ENCODE assay signal across 12 cellular contexts in the genomic region with DNA sequence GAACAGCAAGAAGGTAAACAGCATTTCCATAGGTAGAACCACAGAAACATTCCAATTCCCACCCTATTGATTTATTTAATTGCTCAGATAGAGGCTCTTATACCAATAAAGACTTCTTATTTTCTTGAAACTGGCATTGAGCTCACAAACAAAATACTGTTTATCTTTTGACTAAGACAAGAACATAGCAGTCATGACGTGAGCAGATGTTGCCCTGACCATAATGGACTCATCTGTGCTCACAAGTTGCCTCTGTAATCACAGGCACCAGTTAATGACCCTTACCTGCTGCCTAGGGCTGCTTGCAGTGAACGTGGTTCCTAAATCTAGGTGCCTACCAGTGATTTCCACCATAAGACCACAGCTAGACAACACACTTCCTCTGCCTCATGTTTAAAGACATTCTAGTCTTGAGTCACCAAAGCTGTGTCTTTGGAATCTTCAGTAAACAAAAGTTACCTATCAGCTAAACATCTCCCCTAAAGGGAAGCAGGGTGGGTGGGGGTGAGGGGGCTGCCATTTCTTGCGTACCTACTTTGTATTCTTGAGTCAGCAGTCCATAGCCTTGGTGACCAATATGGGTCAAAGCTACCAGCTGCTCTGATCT. TPM values are rescaled to one million over a fixed set of nuclear protein-coding genes. Genes with fewer than 3 reads are reported as not detected.
DNase-seq lines count a peak whose midpoint lies in the region; ATAC-seq and TF ChIP-seq lines count a peak whose summit lies in the region.
"Had no signal": no experiment of that assay in that cellular context is flagged by ENCODE, and none has a peak within 500 bp of the region (broad histone marks: within the 10 kb centered on the region; RNA-seq: fewer than 3 reads in every experiment).

No MANE protein-coding gene starts in this region.

- no peak overlapping the region for H3K4me3 ChIP-seq in OCI-LY1 (ENCODE audit: low read depth, low read length, poor library complexity, severe bottlenecking)
- peak overlapping the region in 2 of 8 donors; percentile 81 to 88 for H3K4me3 ChIP-seq in spleen
- no peak overlapping the region for H3K4me3 ChIP-seq in MM.1S (ENCODE audit: low read length)
- H3K4me3 ChIP-seq: A549 had no signal

- DNase-seq in NK-92 treated with Interleukin-12 subunit alpha and Interleukin-12 subunit beta, amount 100 ng/mL, for 24 hours (lab: John Stamatoyannopoulos, UW), result peak; percentile 26
- DNase-seq in NK-92 (lab: John Stamatoyannopoulos, UW; ENCODE audit: unreplicated experiment), result no peak
- peak in 1 of 2 donors; percentile 16 for DNase-seq in central memory CD8-positive, alpha-beta T cell (ENCODE audit: low spot score in 2 of 2)
- no peak for DNase-seq in spleen
- DNase-seq in substantia nigra (lab: John Stamatoyannopoulos, UW), result no peak
- no peak for DNase-seq in islet precursor cell
- no peak for DNase-seq in MM.1S
- DNase-seq: adrenal gland, Kasumi-1 had no signal

- H2AFZ ChIP-seq in OCI-LY1 (ENCODE audit: low read length), result no peak overlapping the region
- no peak overlapping the region for H2AFZ ChIP-seq in MM.1S (ENCODE audit: low read length)

- H4K20me1 ChIP-seq in OCI-LY1 (ENCODE audit: insufficient read depth, low read length) (no peaks in the 10 kb centered on the region), MM.1S (ENCODE audit: insufficient read depth, low read length) (no peaks in the 10 kb centered on the region)

- H3K9me3 ChIP-seq in OCI-LY1 (ENCODE audit: low read length) (no peaks in the 10 kb centered on the region), spleen (no peaks in the 10 kb centered on the region), MM.1S (replicated peaks; ENCODE audit: insufficient read depth, low read length) (no peaks in the 10 kb centered on the region)
- H3K9me3 ChIP-seq: A549, adrenal gland, neutrophil had no signal

- H3K36me3 ChIP-seq in OCI-LY1 (ENCODE audit: insufficient read depth, low read length) (no peaks in the 10 kb centered on the region), spleen (peaks cover 0 to 5% (median 0%) of the 10 kb centered on the region in 6 donors), MM.1S (replicated peaks; ENCODE audit: insufficient read depth, low read length) (no peaks in the 10 kb centered on the region)
- H3K36me3 ChIP-seq: adrenal gland, neutrophil had no signal

- H3K4me2 ChIP-seq in OCI-LY1 (ENCODE audit: low read length) (peak overlapping the region; percentile 88; the same call in 1 of the 2 replicates), MM.1S (ENCODE audit: low read depth, low read length) (no peak overlapping the region)

- peaks cover 59% of the 10 kb centered on the region for H3K4me1 Mint-ChIP-seq in central memory CD8-positive, alpha-beta T cell

- peak overlapping the region; percentile 80 for H3K4me3 Mint-ChIP-seq in central memory CD8-positive, alpha-beta T cell

- WGBS in spleen, 5 donors, result 61 to 74% (median 70%) methylated on average over 3 of the region's 3 CpGs

- H3K27me3 ChIP-seq in OCI-LY1 (ENCODE audit: insufficient read depth, low read length), result no peaks in the 10 kb centered on the region
- H3K27me3 ChIP-seq in spleen (replicated peaks in 1 of 7), result no peaks in the 10 kb centered on the region
- H3K27me3 ChIP-seq in MM.1S (replicated peaks; ENCODE audit: insufficient read depth, low read length), result no peaks in the 10 kb centered on the region
- H3K27me3 ChIP-seq: adrenal gland had no signal

- TF ChIP-seq CTCF in OCI-LY1 (IDR thresholded peaks at IDR 0.05; ENCODE audit: low read length) (no peak), spleen (IDR thresholded peaks at IDR 0.05 in 8 of 11, conservative IDR thresholded peaks at IDR 0.05 in 3 of 11) (no peak), MM.1S (IDR thresholded peaks at IDR 0.05; ENCODE audit: low read length) (no peak)

- H3K36me3 Mint-ChIP-seq in central memory CD8-positive, alpha-beta T cell (ENCODE audit: insufficient read depth), result peaks cover 2% of the 10 kb centered on the region

- H3F3A ChIP-seq in OCI-LY1 (ENCODE audit: insufficient read depth, low read length) (no peaks in the 10 kb centered on the region), MM.1S (ENCODE audit: insufficient read depth, low read length) (no peaks in the 10 kb centered on the region)

- H3K4me1 ChIP-seq in OCI-LY1 (ENCODE audit: insufficient read depth, low read length, severe bottlenecking) (peaks cover 36% of the 10 kb centered on the region), spleen (peaks cover 35 to 76% (median 59%) of the 10 kb centered on the region in 6 donors), MM.1S (ENCODE audit: low read length) (peaks cover 15% of the 10 kb centered on the region)

- H3K27ac Mint-ChIP-seq in central memory CD8-positive, alpha-beta T cell (ENCODE audit: low read depth), result peak overlapping the region; percentile 79

- no peak for TF ChIP-seq POLR2A in spleen (IDR thresholded peaks at IDR 0.05)

- H3K9ac ChIP-seq in OCI-LY1 (ENCODE audit: low read length), result no peak overlapping the region
- no peak overlapping the region for H3K9ac ChIP-seq in MM.1S (ENCODE audit: low read length)

- H3K9me2 ChIP-seq in OCI-LY1 (ENCODE audit: low read depth, low read length), result no peaks in the 10 kb centered on the region
- no peaks in the 10 kb centered on the region for H3K9me2 ChIP-seq in MM.1S (replicated peaks; ENCODE audit: insufficient read depth, low read length)

- H3K27me3 Mint-ChIP-seq in central memory CD8-positive, alpha-beta T cell, result no peaks in the 10 kb centered on the region

- H3K27ac ChIP-seq in OCI-LY1 (ENCODE audit: low read depth, low read length, poor library complexity, severe bottlenecking), result peak overlapping the region; percentile 20
- peak overlapping the region in 7 of 8 donors; percentile 15 to 98 (median 95) for H3K27ac ChIP-seq in spleen
- H3K27ac ChIP-seq in substantia nigra (ENCODE audit: low read depth, low read length, poor library complexity, severe bottlenecking), result no peak overlapping the region
- no peak overlapping the region for H3K27ac ChIP-seq in MM.1S (ENCODE audit: low read length)
- H3K27ac ChIP-seq: A549, neutrophil had no signal

- peaks cover 4% of the 10 kb centered on the region for H3K79me2 ChIP-seq in OCI-LY1 (ENCODE audit: insufficient read depth, low read length)
- no peaks in the 10 kb centered on the region for H3K79me2 ChIP-seq in MM.1S (ENCODE audit: low read length)

- no peaks in the 10 kb centered on the region for H3K9me3 Mint-ChIP-seq in central memory CD8-positive, alpha-beta T cell

- intact Hi-C loops in spleen (cut with DNase I; ENCODE audit: low total_unique reads), result no loop called here

- peak; percentile 30 for ATAC-seq in central memory CD8-positive, alpha-beta T cell (replicated peaks; ENCODE audit: extremely low read depth, poor library complexity, severe bottlenecking)
- ATAC-seq: A549 had no signal

RNA-seq across cellular contexts. Expression of a gene that starts 2.1 kb away (rescaled TPM):
- total RNA-seq in spleen, result 10 to 100 TPM; 22.9 to 40.1 (median 34.3) TPM
- polyA plus RNA-seq in spleen, result 1 to 10 TPM; 5.2 to 7.9 (median 5.7) TPM

RNA-seq across cellular contexts. Expression of a gene that starts 33.8 kb away (rescaled TPM):
- total RNA-seq in spleen, result 1 to 10 TPM in 6 of 7 donors, under 1 TPM in 1; 0.42 to 7.3 (median 4.7) TPM
- under 1 TPM; 0.06 to 0.26 (median 0.17) TPM for polyA plus RNA-seq in spleen
- polyA plus RNA-seq: A549 had no signal

RNA-seq across cellular contexts. Expression of a gene that starts 50.3 kb away (rescaled TPM):
- 10 to 100 TPM in 5 of 7 donors, 1 to 10 TPM in 2; 6.6 to 35.3 (median 16.0) TPM for total RNA-seq in spleen
- polyA plus RNA-seq in spleen, result 1 to 10 TPM; 2.5 to 3.7 (median 2.6) TPM
- polyA plus RNA-seq: A549 had no signal

Comparison
In these comparisons a context has a peak if more than half of its experiments do, and no peak if none do; other contexts are left out.
1. H3K27ac ChIP-seq: peak in OCI-LY1 (single experiment) and spleen (7 of 8); none in substantia nigra (single experiment) and MM.1S (single experiment).